ENCODE assay signal across 22 cellular contexts in genomic region chr13:87331178-87331577, GRCh38.
A peak's percentile ranks its signal among the peaks of the same experiment; 100 is the strongest.
DNase-seq lines count a peak whose midpoint lies in the region; ATAC-seq and TF ChIP-seq lines count a peak whose summit lies in the region.
"Had no signal": no experiment of that assay in that cellular context is flagged by ENCODE, and none has a peak within 500 bp of the region (broad histone marks: within the 10 kb centered on the region; RNA-seq: fewer than 3 reads in every experiment).

No MANE protein-coding gene starts in this region.

- H3K4me1 Mint-ChIP-seq in type B pancreatic cell (ENCODE audit: unreplicated experiment), result no peaks in the 10 kb centered on the region
- H3K4me1 Mint-ChIP-seq: activated B cell treated with CpG ODN at 0.5 μM for 24 hours; activated CD8-positive, alpha-beta memory T cell treated with anti-CD3 and anti-CD28 coated beads, Interleukin-2, amount 10 ng/mL, durations not matched to agents 7 days and 5 days; CD14-positive monocyte had no signal

- no peaks in the 10 kb centered on the region for H3K27me3 Mint-ChIP-seq in type B pancreatic cell
- H3K27me3 Mint-ChIP-seq: activated B cell treated with CpG ODN at 0.5 μM for 24 hours; activated CD8-positive, alpha-beta memory T cell treated with anti-CD3 and anti-CD28 coated beads, Interleukin-2, amount 10 ng/mL, durations not matched to agents 7 days and 5 days had no signal

- peak overlapping the region; percentile 59 for H3K27ac Mint-ChIP-seq in type B pancreatic cell
- H3K27ac Mint-ChIP-seq: activated B cell treated with CpG ODN at 0.5 μM for 24 hours; activated CD8-positive, alpha-beta memory T cell treated with anti-CD3 and anti-CD28 coated beads, Interleukin-2, amount 10 ng/mL, durations not matched to agents 7 days and 5 days; CD14-positive monocyte; T-helper 1 cell treated with Interleukin-12 subunit alpha and Interleukin-12 subunit beta and Interleukin-4 antibody, amounts not matched to agents 30 μg/mL and 1 μg/mL, for 36 hours had no signal

- H3K4me3 ChIP-seq in choroid plexus epithelial cell (ENCODE audit: low read depth, low read length), result no peak overlapping the region
- H3K4me3 ChIP-seq in kidney epithelial cell (ENCODE audit: low read depth, low read length), result no peak overlapping the region
- H3K4me3 ChIP-seq: body of pancreas, dorsolateral prefrontal cortex, thoracic aorta had no signal

- DNase-seq in Right ventricle myocardium inferior (ENCODE audit: missing footprints) (no peak), cardiac septum (ENCODE audit: low spot score) (no peak), choroid plexus epithelial cell (ENCODE audit: low read depth) (peak; percentile 23), kidney epithelial cell (ENCODE audit: low read depth) (peak; percentile 14), type B pancreatic cell (ENCODE audit: extremely low spot score, unreplicated experiment) (no peak), Kasumi-1 (lab: John Stamatoyannopoulos, UW) (no peak), DMS53 (lab: John Stamatoyannopoulos, UW) (no peak)
- DNase-seq: activated B cell treated with CpG ODN at 0.5 μM for 24 hours; activated CD8-positive, alpha-beta memory T cell treated with anti-CD3 and anti-CD28 coated beads, Interleukin-2, amount 10 ng/mL, durations not matched to agents 7 days and 5 days; activated gamma-delta T cell treated with Interleukin-2 at 50 U/mL for 16 hours; dorsolateral prefrontal cortex; H7; mesendoderm; NCI-H2107; RPMI8226; stimulated activated CD4-positive, alpha-beta T cell treated with anti-CD3 and anti-CD28 coated beads, Interleukin-4, amount 100 ng/mL, for 4 hours had no signal

- no peaks in the 10 kb centered on the region for H3K27me3 ChIP-seq in kidney epithelial cell (ENCODE audit: control insufficient read depth, insufficient read depth, low read length)
- H3K27me3 ChIP-seq: body of pancreas, dorsolateral prefrontal cortex, neutrophil had no signal

- no peaks in the 10 kb centered on the region for H3K9me3 Mint-ChIP-seq in type B pancreatic cell

- ATAC-seq in Right ventricle myocardium inferior (peak; percentile 84), GM18858 (IDR thresholded peaks at IDR 0.05; ENCODE audit: unreplicated experiment) (no peak)
- ATAC-seq: activated CD8-positive, alpha-beta memory T cell treated with anti-CD3 and anti-CD28 coated beads, Interleukin-2, amount 10 ng/mL, durations not matched to agents 7 days and 5 days; body of pancreas had no signal

- H3K4me3 Mint-ChIP-seq in type B pancreatic cell, result no peak overlapping the region
- H3K4me3 Mint-ChIP-seq: activated B cell treated with CpG ODN at 0.5 μM for 24 hours; activated CD8-positive, alpha-beta memory T cell treated with anti-CD3 and anti-CD28 coated beads, Interleukin-2, amount 10 ng/mL, durations not matched to agents 7 days and 5 days; CD14-positive monocyte; T-helper 1 cell treated with Interleukin-12 subunit alpha and Interleukin-12 subunit beta and Interleukin-4 antibody, amounts not matched to agents 30 μg/mL and 1 μg/mL, for 36 hours had no signal

- TF ChIP-seq CTCF in choroid plexus epithelial cell (conservative IDR thresholded peaks at IDR 0.05; ENCODE audit: low read depth, low read length) (no peak), kidney epithelial cell (IDR thresholded peaks at IDR 0.05; ENCODE audit: insufficient read depth, low read length, poor library complexity, severe bottlenecking) (no peak), type B pancreatic cell (conservative IDR thresholded peaks at IDR 0.05) (no peak)

- intact Hi-C loops in Right ventricle myocardium inferior (cut with DNase I), result no loop called here
- intact Hi-C loops in cardiac septum (cut with DNase I), result no loop called here

- no peaks in the 10 kb centered on the region for H3K36me3 Mint-ChIP-seq in type B pancreatic cell
- H3K36me3 Mint-ChIP-seq: activated CD8-positive, alpha-beta memory T cell treated with anti-CD3 and anti-CD28 coated beads, Interleukin-2, amount 10 ng/mL, durations not matched to agents 7 days and 5 days; CD14-positive monocyte had no signal

- H3K36me3 ChIP-seq in kidney epithelial cell (ENCODE audit: control insufficient read depth, insufficient read depth, low read length), result no peaks in the 10 kb centered on the region
- H3K36me3 ChIP-seq: neutrophil, thoracic aorta had no signal

Comparison
In these comparisons a context has a peak if more than half of its experiments do, and no peak if none do; other contexts are left out.
1. DNase-seq: peak in choroid plexus epithelial cell (single experiment) and kidney epithelial cell (single experiment); none in Right ventricle myocardium inferior (single experiment), cardiac septum (single experiment), type B pancreatic cell (single experiment), Kasumi-1 (0 of 2) and DMS53 (single experiment).